1 cellular context compared by ENCODE assay signal in genomic region chr14:75811862-75812505, GRCh38.
TF ChIP-seq lines count a peak whose summit lies in the region.

No MANE protein-coding gene starts in this region.

TF ChIP-seq in H1, 55 proteins besides CTCF, POLR2A, EP300 and RAD21:
- no peak for TF ChIP-seq SIN3A (conservative IDR thresholded peaks at IDR 0.05 in 1 of 2, IDR thresholded peaks at IDR 0.05 in 1 of 2; ENCODE audit: low read depth in 1 of 2, low read length in 2 of 2)
- TF ChIP-seq RNF2 (IDR thresholded peaks at IDR 0.05; ENCODE audit: borderline replicate concordance, low read depth, low read length, missing control alignments, poor library complexity, severe bottlenecking) = no peak
- no peak for TF ChIP-seq KDM4A (IDR thresholded peaks at IDR 0.05; ENCODE audit: low read depth, low read length, severe bottlenecking)
- TF ChIP-seq SP2 (IDR thresholded peaks at IDR 0.05; ENCODE audit: low read length) = no peak
- no peak for TF ChIP-seq RFX5 (IDR thresholded peaks at IDR 0.05; ENCODE audit: borderline replicate concordance, low read depth, low read length)
- TF ChIP-seq TAF7 (optimal IDR thresholded peaks at IDR 0.05; ENCODE audit: borderline replicate concordance, low read depth, low read length) = no peak
- TF ChIP-seq SUZ12 (IDR thresholded peaks at IDR 0.05; ENCODE audit: low read length) = no peak
- no peak for TF ChIP-seq SRF (IDR thresholded peaks at IDR 0.05; ENCODE audit: low read depth, low read length)
- TF ChIP-seq E2F6 (IDR thresholded peaks at IDR 0.05) = no peak
- TF ChIP-seq SIX5 (IDR thresholded peaks at IDR 0.05; ENCODE audit: low read depth, low read length) = no peak
- no peak for TF ChIP-seq BRCA1 (IDR thresholded peaks at IDR 0.05; ENCODE audit: low read depth, low read length)
- TF ChIP-seq CHD2 (IDR thresholded peaks at IDR 0.05; ENCODE audit: low read length) = no peak
- TF ChIP-seq GTF2F1 (IDR thresholded peaks at IDR 0.05; ENCODE audit: borderline replicate concordance, low read depth, low read length) = no peak
